In genomic region chr6:126842769-126843168, GRCh38 we compare ENCODE assay signal across 7 cellular contexts.
"Had no signal": no experiment of that assay in that cellular context is flagged by ENCODE, and none has a peak within 500 bp of the region (broad histone marks: within the 10 kb centered on the region; RNA-seq: fewer than 3 reads in every experiment).

No MANE protein-coding gene starts in this region.

- DNase-seq: GDM1, GF-D8 had no signal

- FAIRE-seq: GM12878, GM12891, GM12892, GM18507, GM19239 had no signal

- H3K4me3 ChIP-seq: GM12878 had no signal

- ATAC-seq: GM12878 had no signal
